In the genomic region with DNA sequence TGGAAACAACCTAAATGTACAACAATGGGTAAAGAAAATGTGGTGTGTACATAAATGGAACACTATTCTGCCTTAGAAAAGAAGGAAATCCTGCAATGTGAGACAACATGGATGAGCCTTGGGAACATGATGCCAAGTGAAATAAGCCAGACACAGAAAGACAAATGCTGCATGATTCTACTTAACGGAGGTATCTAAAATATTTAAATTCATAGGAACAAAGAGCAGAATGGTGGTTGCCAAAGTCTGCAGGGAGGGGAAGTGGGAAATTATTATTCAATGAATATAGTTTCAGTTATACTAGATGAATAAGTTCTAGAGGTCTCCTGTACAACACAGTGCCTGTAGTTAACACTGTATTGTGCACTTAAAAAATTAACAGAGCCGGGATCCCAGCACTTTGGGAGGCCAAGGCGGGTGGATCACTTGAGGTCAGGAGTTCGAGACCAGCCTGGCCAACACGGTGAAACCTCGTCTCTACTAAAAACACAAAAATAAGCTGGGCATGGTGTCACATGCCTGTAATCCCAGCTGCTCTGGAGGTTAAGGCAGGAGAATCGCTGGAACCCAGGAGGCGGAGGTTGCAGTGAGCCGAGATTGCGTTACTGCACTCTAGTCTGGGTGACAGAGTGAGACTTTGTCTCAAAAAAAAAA, we compare ENCODE assay signal across 1 cellular context.
A peak's percentile ranks its signal among the peaks of the same experiment; 100 is the strongest.
TF ChIP-seq lines count a peak whose summit lies in the region.

No MANE protein-coding gene starts in this region.

TF ChIP-seq in GM12878, 131 proteins besides CTCF, POLR2A, EP300 and RAD21 (continued from another document):
- TF ChIP-seq, protein P1, sequence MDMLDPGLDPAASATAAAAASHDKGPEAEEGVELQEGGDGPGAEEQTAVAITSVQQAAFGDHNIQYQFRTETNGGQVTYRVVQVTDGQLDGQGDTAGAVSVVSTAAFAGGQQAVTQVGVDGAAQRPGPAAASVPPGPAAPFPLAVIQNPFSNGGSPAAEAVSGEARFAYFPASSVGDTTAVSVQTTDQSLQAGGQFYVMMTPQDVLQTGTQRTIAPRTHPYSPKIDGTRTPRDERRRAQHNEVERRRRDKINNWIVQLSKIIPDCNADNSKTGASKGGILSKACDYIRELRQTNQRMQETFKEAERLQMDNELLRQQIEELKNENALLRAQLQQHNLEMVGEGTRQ (IDR thresholded peaks at IDR 0.05; ENCODE audit: borderline replicate concordance, low read depth, low read length): no peak
- TF ChIP-seq MTA2 (IDR thresholded peaks at IDR 0.05; ENCODE audit: low read depth) (no peak), SPI1 (IDR thresholded peaks at IDR 0.05; ENCODE audit: borderline replicate concordance, insufficient read depth, low read depth, low read length) (peak; percentile 66; the same call in 1 of the 2 replicates), ZSCAN29 (IDR thresholded peaks at IDR 0.05) (no peak), NR2C1 (IDR thresholded peaks at IDR 0.05) (no peak), TBL1XR1 (IDR thresholded peaks at IDR 0.05; ENCODE audit: low read depth, low read length) (no peak)
